1 cellular context compared by ENCODE assay signal in the genomic region with DNA sequence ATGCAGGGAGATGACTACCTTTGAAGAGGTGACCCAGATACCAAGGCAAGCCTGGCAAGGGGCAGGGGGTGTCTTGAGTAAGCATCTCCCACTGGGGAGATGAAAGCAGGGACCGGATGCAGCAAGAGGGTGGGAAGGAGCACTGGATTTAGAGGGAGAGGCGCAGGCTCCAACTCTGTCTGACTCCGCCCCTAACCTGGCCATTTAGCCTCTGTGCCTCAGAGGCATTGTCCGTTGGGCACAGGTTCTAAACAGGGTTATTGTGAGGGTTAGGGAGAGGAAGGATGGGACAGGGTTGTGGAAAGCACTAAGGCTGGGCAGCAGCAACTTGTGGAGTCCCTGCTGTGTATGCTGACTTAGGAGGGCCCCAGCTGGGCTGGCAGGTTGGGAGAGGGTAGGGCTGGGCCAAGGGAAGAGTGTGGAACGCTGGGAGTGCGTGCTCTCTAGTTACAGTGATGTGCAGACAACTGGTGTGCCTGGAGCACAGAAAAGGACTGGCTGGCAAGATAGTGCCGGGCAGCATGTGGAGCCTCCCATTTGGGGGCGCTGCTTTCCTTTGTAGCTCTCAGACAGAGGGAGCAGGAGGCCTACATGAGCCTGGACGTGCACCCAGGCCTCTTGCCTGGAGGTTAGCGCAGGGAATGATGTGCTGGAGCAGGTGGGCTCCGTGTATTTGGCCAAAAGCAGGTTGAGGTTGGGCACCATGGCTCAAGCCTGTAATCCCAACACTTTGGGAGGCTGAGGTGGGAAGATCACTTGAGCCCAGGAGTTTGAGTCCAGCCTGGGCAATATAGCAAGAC.
TF ChIP-seq lines count a peak whose summit lies in the region.

No MANE protein-coding gene starts in this region.

TF ChIP-seq in IMR-90, 13 proteins besides CTCF, POLR2A, EP300 and RAD21 (continued from another document):
- TF ChIP-seq, protein P1, sequence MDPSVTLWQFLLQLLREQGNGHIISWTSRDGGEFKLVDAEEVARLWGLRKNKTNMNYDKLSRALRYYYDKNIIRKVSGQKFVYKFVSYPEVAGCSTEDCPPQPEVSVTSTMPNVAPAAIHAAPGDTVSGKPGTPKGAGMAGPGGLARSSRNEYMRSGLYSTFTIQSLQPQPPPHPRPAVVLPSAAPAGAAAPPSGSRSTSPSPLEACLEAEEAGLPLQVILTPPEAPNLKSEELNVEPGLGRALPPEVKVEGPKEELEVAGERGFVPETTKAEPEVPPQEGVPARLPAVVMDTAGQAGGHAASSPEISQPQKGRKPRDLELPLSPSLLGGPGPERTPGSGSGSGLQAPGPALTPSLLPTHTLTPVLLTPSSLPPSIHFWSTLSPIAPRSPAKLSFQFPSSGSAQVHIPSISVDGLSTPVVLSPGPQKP (IDR thresholded peaks at IDR 0.05; ENCODE audit: borderline replicate concordance, low read depth, low read length) = no peak
- TF ChIP-seq BHLHE40 (IDR thresholded peaks at IDR 0.05; ENCODE audit: low read depth, low read length) (no peak), RCOR1 (IDR thresholded peaks at IDR 0.05; ENCODE audit: insufficient replicate concordance, low read length) (no peak), SMC3 (IDR thresholded peaks at IDR 0.05; ENCODE audit: low read depth, low read length) (no peak)
